Comparison of ENCODE assay signal across 17 cellular contexts in the genomic region with DNA sequence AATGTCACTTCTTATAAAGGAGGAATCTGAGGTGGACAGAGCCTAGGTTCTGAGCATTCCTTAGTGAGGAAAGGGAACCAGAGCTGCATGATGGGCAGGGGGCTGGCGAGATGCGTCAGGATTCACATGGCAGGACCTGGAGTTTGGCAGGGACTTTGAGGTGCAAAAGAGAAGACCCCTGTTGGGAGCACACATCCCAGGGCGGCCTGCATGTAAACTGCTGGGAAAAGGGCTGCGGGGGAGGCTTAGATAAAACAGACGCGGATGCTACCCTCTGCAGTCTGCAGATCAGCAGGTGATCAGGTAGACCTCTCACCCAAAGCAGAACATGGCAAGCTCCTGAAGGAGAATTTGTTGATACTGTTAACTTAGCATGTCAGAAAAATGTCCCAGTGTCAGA.
"Had no signal": no experiment of that assay in that cellular context is flagged by ENCODE, and none has a peak within 500 bp of the region (broad histone marks: within the 10 kb centered on the region; RNA-seq: fewer than 3 reads in every experiment).

No MANE protein-coding gene starts in this region.

- H3K27me3 Mint-ChIP-seq: naive thymus-derived CD8-positive, alpha-beta T cell; progenitor cell of endocrine pancreas; type B pancreatic cell had no signal

- ATAC-seq: esophagus mucosa; left lobe of liver; mucosa of descending colon; naive thymus-derived CD8-positive, alpha-beta T cell; pancreas; right cardiac atrium had no signal

- H3K36me3 Mint-ChIP-seq: type B pancreatic cell had no signal

- H3K4me1 Mint-ChIP-seq: naive thymus-derived CD8-positive, alpha-beta T cell had no signal

- H3K9me3 Mint-ChIP-seq: naive thymus-derived CD8-positive, alpha-beta T cell; neural crest cell; type B pancreatic cell had no signal

- DNase-seq: effector CD4-positive, alpha-beta T cell; heart right ventricle; hypothalamus; islet precursor cell; mucosa of descending colon; naive thymus-derived CD8-positive, alpha-beta T cell; occipital lobe; pancreas; right cardiac atrium; small intestine; stimulated activated CD4-positive, alpha-beta T cell treated with anti-CD3 and anti-CD28 coated beads, Interleukin-12 subunit alpha, Interleukin-12 subunit beta, amount 100 ng/mL, for 4 hours; stimulated activated naive CD4-positive, alpha-beta T cell treated with Interleukin-2 at 50 U/mL for 16 hours had no signal

- H3K4me3 Mint-ChIP-seq: naive thymus-derived CD8-positive, alpha-beta T cell; neural crest cell; type B pancreatic cell had no signal

- H3K27ac Mint-ChIP-seq: type B pancreatic cell had no signal
